In the genomic region with DNA sequence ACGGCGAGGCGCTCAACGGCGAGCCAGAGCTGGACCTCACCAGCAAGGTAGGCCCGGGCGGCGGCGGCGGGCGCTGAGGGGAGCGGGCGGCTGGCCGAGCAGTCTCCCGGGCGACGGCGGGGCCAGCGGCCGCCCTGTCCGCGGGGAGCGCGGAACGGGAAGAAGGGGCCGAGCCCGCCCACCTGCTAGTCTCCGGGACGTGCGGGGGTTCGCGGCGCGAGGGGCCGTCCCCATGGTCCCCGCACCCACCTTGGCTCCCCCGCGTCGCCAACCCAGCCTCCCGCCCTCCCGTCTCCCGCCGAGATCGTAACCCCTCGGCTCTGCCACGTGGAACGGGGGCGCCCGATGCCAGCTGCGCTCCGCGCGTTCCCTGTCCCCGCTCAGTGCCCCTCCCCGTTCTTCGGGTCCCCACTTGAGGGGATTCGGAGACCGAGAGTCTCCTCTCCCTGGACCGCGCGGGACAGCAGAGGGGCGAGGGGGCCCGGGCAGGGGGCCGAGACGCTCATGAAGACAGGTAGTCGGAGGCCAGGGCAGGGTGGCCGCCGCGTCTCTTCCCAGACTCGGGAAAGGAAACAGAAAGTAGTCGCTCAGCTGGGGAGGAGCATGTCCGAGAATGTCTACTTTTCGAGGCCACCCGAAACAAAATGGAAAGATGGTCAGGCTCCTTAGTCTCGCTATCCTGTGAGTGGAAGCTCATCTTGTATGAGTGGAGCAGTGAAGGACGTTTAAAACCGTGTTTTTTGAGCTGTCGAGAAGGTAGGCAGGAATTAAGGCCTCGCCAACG, we compare ENCODE assay signal across 8 cellular contexts. TPM values are rescaled to one million over a fixed set of nuclear protein-coding genes. Genes with fewer than 3 reads are reported as not detected.
DNase-seq lines count a peak whose midpoint lies in the region; TF ChIP-seq lines count a peak whose summit lies in the region.

No MANE protein-coding gene starts in this region.

- peaks cover 55% of the 10 kb centered on the region for H3K79me2 ChIP-seq in Karpas-422 (ENCODE audit: low read length)

- H3K4me3 Mint-ChIP-seq in nephron, result peak overlapping the region; percentile 92 to 95 (median 94)
- H3K4me3 Mint-ChIP-seq in type B pancreatic cell, result peak overlapping the region; percentile 95

- H3K9me2 ChIP-seq in Karpas-422 (replicated peaks; ENCODE audit: insufficient read depth, low read length), result no peaks in the 10 kb centered on the region

- peaks cover 24% of the 10 kb centered on the region for H4K20me1 ChIP-seq in Karpas-422 (ENCODE audit: insufficient read depth, low read depth, low read length)

- CTCF ChIA-PET in AG04450 (lab: Charles Lee), result interaction anchor here (1.0 to 2.2 kb wide), 3 partner anchors 11 to 58 kb away, joined by 3 to 6 read pairs (median 6); no protein-coding TSS in a partner anchor

- DNase-seq in AG04450 (ENCODE audit: low read depth, low spot score) (no peak), GM19238 (ENCODE audit: insufficient read length, low spot score) (peak; percentile 34), Karpas-422 (peak; percentile 69), fibroblast of mammary gland (ENCODE audit: low read depth) (peak; percentile 29), type B pancreatic cell (ENCODE audit: extremely low spot score, unreplicated experiment) (no peak), SKM-1 (lab: John Stamatoyannopoulos, UW; ENCODE audit: unreplicated experiment) (no peak)
- DNase-seq in activated T-cell treated with anti-CD3 and anti-CD28 coated beads, Interleukin-2, amount 50 U/mL, for 1 hour, result peak; percentile 47

- H3K27ac Mint-ChIP-seq in nephron, result peak overlapping the region; percentile 87 to 96 (median 89)
- H3K27ac Mint-ChIP-seq in type B pancreatic cell, result peak overlapping the region; percentile 85

- H3K9me3 ChIP-seq in AG04450 (ENCODE audit: control insufficient read depth, insufficient read depth, low read length), result peaks cover 3% of the 10 kb centered on the region; the same call in 1 of the 2 replicates
- H3K9me3 ChIP-seq in Karpas-422 (ENCODE audit: low read length), result no peaks in the 10 kb centered on the region

- no peak for TF ChIP-seq CTCF in AG04450 (IDR thresholded peaks at IDR 0.05; ENCODE audit: low read depth, low read length)
- TF ChIP-seq CTCF in fibroblast of mammary gland (conservative IDR thresholded peaks at IDR 0.05; ENCODE audit: control insufficient read depth, insufficient read depth, low read depth, low read length), result no peak
- peak in 1 of 3 experiments; percentile 0 for TF ChIP-seq CTCF in nephron (IDR thresholded peaks at IDR 0.05; ENCODE audit: unreplicated experiment in 3 of 3)
- no peak for TF ChIP-seq CTCF in type B pancreatic cell (conservative IDR thresholded peaks at IDR 0.05)

- no peak overlapping the region for H2AFZ ChIP-seq in Karpas-422 (ENCODE audit: low read length)

- H3K4me2 ChIP-seq in Karpas-422 (ENCODE audit: low read depth, low read length, poor library complexity, severe bottlenecking), result peak overlapping the region; percentile 92

- H3K27me3 Mint-ChIP-seq in nephron (ENCODE audit: low read depth) (no peaks in the 10 kb centered on the region), type B pancreatic cell (peaks cover 4% of the 10 kb centered on the region)

- peak overlapping the region; percentile 87 for H3K27ac ChIP-seq in AG04450 (ENCODE audit: low read depth, low read length)
- H3K27ac ChIP-seq in Karpas-422 (ENCODE audit: low read length), result peak overlapping the region; percentile 60

- POLR2A ChIA-PET in AG04450 (lab: Yijun Ruan, JAX), result interaction anchor here (0.8 to 1.7 kb wide), 7 partner anchors 9 to 34 kb away, joined by 3 to 8 read pairs (median 3); a partner anchor contains a TSS

- H3K27me3 ChIP-seq in AG04450 (ENCODE audit: control insufficient read depth, insufficient read depth, low read length) (no peaks in the 10 kb centered on the region), Karpas-422 (ENCODE audit: low read length) (no peaks in the 10 kb centered on the region)

- H3K36me3 Mint-ChIP-seq in nephron (ENCODE audit: low read depth) (no peaks in the 10 kb centered on the region), type B pancreatic cell (peaks cover 3% of the 10 kb centered on the region)

- H3K4me1 Mint-ChIP-seq in nephron (peaks cover 41% of the 10 kb centered on the region), type B pancreatic cell (ENCODE audit: unreplicated experiment) (peaks cover 43% of the 10 kb centered on the region)

- peaks cover 12% of the 10 kb centered on the region; the same call in 1 of the 2 replicates for H3K36me3 ChIP-seq in Karpas-422 (ENCODE audit: insufficient read depth, low read length)

- H3K9me3 Mint-ChIP-seq in nephron, result no peaks in the 10 kb centered on the region
- H3K9me3 Mint-ChIP-seq in type B pancreatic cell, result no peaks in the 10 kb centered on the region

- H3K9ac ChIP-seq in Karpas-422 (ENCODE audit: low read length), result peak overlapping the region; percentile 95

- H3K4me1 ChIP-seq in Karpas-422 (ENCODE audit: low read length), result peaks cover 59% of the 10 kb centered on the region

- peak overlapping the region; percentile 88 for H3K4me3 ChIP-seq in AG04450 (ENCODE audit: low read depth, low read length)
- H3K4me3 ChIP-seq in Karpas-422 (ENCODE audit: low read length), result peak overlapping the region; percentile 79
- H3K4me3 ChIP-seq in fibroblast of mammary gland (ENCODE audit: control insufficient read depth, low read depth, low read length), result peak overlapping the region; percentile 70

RNA-seq across cellular contexts. Expression of a gene that starts 0.5 kb away (rescaled TPM):
- polyA plus RNA-seq in AG04450 (2011; rRNA removed), result 26.7 and 29.3 TPM in 2 replicates
- polyA minus RNA-seq in AG04450 (2011; rRNA and poly(A)+ RNA removed), result 45.0 and 50.8 TPM in 2 replicates
- total RNA-seq in Karpas-422 (2014; rRNA removed; shearing (Covaris generic); ENCODE audit: low replicate concordance), result 47.6 and 53.4 TPM in 2 replicates
- total RNA-seq in type B pancreatic cell (ENCODE audit: low replicate concordance), result 47.1 and 60.1 TPM in 2 replicates

RNA-seq across cellular contexts. Expression of a gene that starts 5.5 kb away (rescaled TPM):
- polyA plus RNA-seq in AG04450 (2011; rRNA removed), result 29.6 and 31.8 TPM in 2 replicates
- 31.5 and 35.0 TPM in 2 replicates for polyA minus RNA-seq in AG04450 (2011; rRNA and poly(A)+ RNA removed)
- total RNA-seq in Karpas-422 (2014; rRNA removed; shearing (Covaris generic); ENCODE audit: low replicate concordance), result 50.5 and 64.1 TPM in 2 replicates
- 43.4 and 51.8 TPM in 2 replicates for total RNA-seq in type B pancreatic cell (ENCODE audit: low replicate concordance)

RNA-seq across cellular contexts. Expression of a gene that starts 24.5 kb away (rescaled TPM):
- polyA plus RNA-seq in AG04450 (2011; rRNA removed), result 55.9 and 68.9 TPM in 2 replicates
- polyA minus RNA-seq in AG04450 (2011; rRNA and poly(A)+ RNA removed), result 38.3 and 45.2 TPM in 2 replicates
- total RNA-seq in Karpas-422 (2014; rRNA removed; shearing (Covaris generic); ENCODE audit: low replicate concordance), result 57.8 and 74.1 TPM in 2 replicates
- total RNA-seq in type B pancreatic cell (ENCODE audit: low replicate concordance), result 80.8 and 91.6 TPM in 2 replicates

RNA-seq across cellular contexts. Expression of a gene that starts 49.5 kb away (rescaled TPM):
- 24.5 and 33.2 TPM in 2 replicates for polyA plus RNA-seq in AG04450 (2011; rRNA removed)
- 32.9 and 43.8 TPM in 2 replicates for polyA minus RNA-seq in AG04450 (2011; rRNA and poly(A)+ RNA removed)
- total RNA-seq in Karpas-422 (2014; rRNA removed; shearing (Covaris generic); ENCODE audit: low replicate concordance), result 23.3 and 44.9 TPM in 2 replicates
- total RNA-seq in type B pancreatic cell (ENCODE audit: low replicate concordance), result 43.5 and 70.5 TPM in 2 replicates

RNA-seq across cellular contexts. Expression of a gene that starts 49.9 kb away (rescaled TPM):
- 39.7 and 43.0 TPM in 2 replicates for polyA plus RNA-seq in AG04450 (2011; rRNA removed)
- polyA minus RNA-seq in AG04450 (2011; rRNA and poly(A)+ RNA removed), result 14.8 and 17.2 TPM in 2 replicates
- total RNA-seq in Karpas-422 (2014; rRNA removed; shearing (Covaris generic); ENCODE audit: low replicate concordance), result 11.1 and 13.2 TPM in 2 replicates
- 48.9 and 53.5 TPM in 2 replicates for total RNA-seq in type B pancreatic cell (ENCODE audit: low replicate concordance)

Comparison
In these comparisons a context has a peak if more than half of its experiments do, and no peak if none do; other contexts are left out.
1. DNase-seq: peak in GM19238 (single experiment), Karpas-422 (single experiment), activated T-cell treated with anti-CD3 and anti-CD28 coated beads, Interleukin-2, amount 50 U/mL, for 1 hour (single experiment) and fibroblast of mammary gland (single experiment); none in AG04450 (single experiment), type B pancreatic cell (single experiment) and SKM-1 (single experiment).
2. Peak in every context shown above with its lines, with median percentiles within 50 percentile points of each other: H3K4me3 ChIP-seq.